ENCODE assay signal across 12 cellular contexts in genomic region chr4:88356771-88357170, GRCh38.
"Had no signal": no experiment of that assay in that cellular context is flagged by ENCODE, and none has a peak within 500 bp of the region (broad histone marks: within the 10 kb centered on the region; RNA-seq: fewer than 3 reads in every experiment).

No MANE protein-coding gene starts in this region.

- H3K9me3 ChIP-seq: right lobe of liver, thoracic aorta had no signal

- H3K27ac ChIP-seq: cardiac muscle cell, gastroesophageal sphincter, right lobe of liver, thoracic aorta had no signal

- H3K27me3 ChIP-seq: cardiac muscle cell, gastroesophageal sphincter, right lobe of liver had no signal

- H3K36me3 ChIP-seq: cardiac muscle cell, gastroesophageal sphincter, right lobe of liver, thoracic aorta had no signal

- H3K4me1 ChIP-seq: gastroesophageal sphincter, right lobe of liver had no signal

- H3K4me3 ChIP-seq: cardiac muscle cell, gastroesophageal sphincter, mucosa of descending colon, right lobe of liver, thoracic aorta had no signal

- DNase-seq: effector memory CD8-positive, alpha-beta T cell; immature natural killer cell; kidney; mucosa of descending colon; natural killer cell; right lobe of liver; stimulated activated CD4-positive, alpha-beta T cell treated with anti-CD3 and anti-CD28 coated beads, Interleukin-4, amount 100 ng/mL, for 1 hour; stimulated activated CD8-positive, alpha-beta memory T cell treated with anti-CD3 and anti-CD28 coated beads, Interleukin-4, amount 100 ng/mL, for 48 hours had no signal

- ATAC-seq: effector memory CD8-positive, alpha-beta T cell; gastroesophageal sphincter; mucosa of descending colon; natural killer cell; right lobe of liver; stimulated activated effector memory CD8-positive, alpha-beta T cell treated with anti-CD3 and anti-CD28 coated beads, Interleukin-12 subunit alpha, Interleukin-12 subunit beta, amount 100 ng/mL, for 72 hours had no signal
